8 cellular contexts compared by ENCODE assay signal in genomic region chr12:52949413-52950331, GRCh38. TPM values are rescaled to one million over a fixed set of nuclear protein-coding genes. Genes with fewer than 3 reads are reported as not detected.
DNase-seq lines count a peak whose midpoint lies in the region; ATAC-seq, FAIRE-seq and TF ChIP-seq lines count a peak whose summit lies in the region.

No MANE protein-coding gene starts in this region.

- no peaks in the 10 kb centered on the region for H3K27me3 Mint-ChIP-seq in endodermal cell (ENCODE audit: insufficient read depth)

- H3K9ac ChIP-seq in endodermal cell (ENCODE audit: extremely low read depth, low read length, poor library complexity, severe bottlenecking) (peak overlapping the region; percentile 96), mucosa of stomach (ENCODE audit: low read length) (peak overlapping the region; percentile 99)

- ATAC-seq in HG03571 (IDR thresholded peaks at IDR 0.05; ENCODE audit: unreplicated experiment) (no peak), GM21367 (IDR thresholded peaks at IDR 0.05; ENCODE audit: unreplicated experiment) (no peak)

- H3K9me3 ChIP-seq in HEK293 (ENCODE audit: control insufficient read depth, insufficient read depth, low read depth, low read length) (no peaks in the 10 kb centered on the region), endodermal cell (ENCODE audit: control insufficient read depth, low read length) (no peaks in the 10 kb centered on the region), mucosa of stomach (ENCODE audit: control insufficient read depth, low read length) (no peaks in the 10 kb centered on the region)

- DNase-seq in RCC 7860 (ENCODE audit: low spot score) (peak; percentile 94), endodermal cell (peak; percentile 92), NCI-H446 (lab: John Stamatoyannopoulos, UW) (no peak)

- TF ChIP-seq CTCF in 22Rv1 (IDR thresholded peaks at IDR 0.05) (peak; percentile 9; the same call in 1 of the 2 replicates), HEK293 (tag by site-specific recombination; IDR thresholded peaks at IDR 0.05) (peak; percentile 62; the same call in 1 of the 2 replicates), endodermal cell (conservative IDR thresholded peaks at IDR 0.05) (peak; percentile 34)

- H3K27ac ChIP-seq in 22Rv1: peak overlapping the region; percentile 99
- H3K27ac ChIP-seq in HEK293 (ENCODE audit: extremely low read depth, low read depth, low read length): peak overlapping the region; percentile 82
- H3K27ac ChIP-seq in endodermal cell (ENCODE audit: low read depth, low read length): no peak overlapping the region

- no peaks in the 10 kb centered on the region for H3K9me3 Mint-ChIP-seq in endodermal cell

- peak overlapping the region; percentile 97 for H3K27ac Mint-ChIP-seq in endodermal cell

- peak; percentile 63 for FAIRE-seq in RCC 7860 (lab: Jason Lieb, UNC)

- H3K4me3 Mint-ChIP-seq in endodermal cell: peak overlapping the region; percentile 100

- peaks cover 40% of the 10 kb centered on the region for H3K36me3 Mint-ChIP-seq in endodermal cell (ENCODE audit: low read depth)

- H3K4me3 ChIP-seq in HEK293 (ENCODE audit: low read depth, low read length) (peak overlapping the region; percentile 65), endodermal cell (ENCODE audit: low read length) (peak overlapping the region; percentile 95), mucosa of stomach (ENCODE audit: low read length) (peak overlapping the region; percentile 95)

- peaks cover 56% of the 10 kb centered on the region for H3K4me1 Mint-ChIP-seq in endodermal cell

- 2 to 8% methylated on average over 9 to 13 of the region's 13 CpGs for WGBS in endodermal cell (ENCODE audit: insufficient coverage in 1 of 2, insufficient read length in 1 of 2), 2 experiments

- H3K4me1 ChIP-seq in HEK293 (ENCODE audit: control insufficient read depth, insufficient read depth, low read length): peaks cover 7% of the 10 kb centered on the region; the same call in 1 of the 2 replicates
- peaks cover 20% of the 10 kb centered on the region for H3K4me1 ChIP-seq in endodermal cell (ENCODE audit: control insufficient read depth, insufficient read depth, low read length)
- H3K4me1 ChIP-seq in mucosa of stomach (ENCODE audit: control insufficient read depth, insufficient read depth, low read length): peaks cover 59% of the 10 kb centered on the region

- H3K36me3 ChIP-seq in HEK293 (ENCODE audit: control insufficient read depth in 2 of 2, insufficient read depth in 1 of 2, low read length in 2 of 2) (peaks cover 0 to 35% of the 10 kb centered on the region in 2 experiments; a peak in 1 of 3 replicates), endodermal cell (ENCODE audit: control insufficient read depth, insufficient read depth, low read length) (peaks cover 37% of the 10 kb centered on the region), mucosa of stomach (ENCODE audit: control insufficient read depth, insufficient read depth, low read length) (peaks cover 18% of the 10 kb centered on the region)

- no peaks in the 10 kb centered on the region for H3K27me3 ChIP-seq in endodermal cell (ENCODE audit: control insufficient read depth, insufficient read depth, low read length, poor library complexity, severe bottlenecking)
- H3K27me3 ChIP-seq in mucosa of stomach (ENCODE audit: control insufficient read depth, insufficient read depth, low read length): no peaks in the 10 kb centered on the region

- CTCF ChIA-PET in HEK293 (lab: Yijun Ruan, JAX): interaction anchor here (0.6 to 5.1 kb wide), 10 partner anchors 14 to 811 kb away, joined by 3 to 30 read pairs (median 3); partner anchors contain the start of gene KRT8

- POLR2A ChIA-PET in HEK293 (lab: Yijun Ruan, JAX): interaction anchor here (0.6 to 7.7 kb wide), 10 partner anchors 10 to 129 kb away, joined by 3 to 202 read pairs (median 6); partner anchors contain the start of genes KRT8 and SPRYD3

TF ChIP-seq in HEK293, 187 proteins besides CTCF, POLR2A, EP300 and RAD21 (continues in another document):
- TF ChIP-seq ZNF521 (tag by site-specific recombination; IDR thresholded peaks at IDR 0.05) (no peak), ZNF560 (tag by site-specific recombination; IDR thresholded peaks at IDR 0.05; ENCODE audit: borderline replicate concordance) (no peak), RBAK (tag by site-specific recombination; IDR thresholded peaks at IDR 0.05) (no peak), ZNF645 (tag by site-specific recombination; IDR thresholded peaks at IDR 0.05) (no peak), BCL11A (tag by site-specific recombination; IDR thresholded peaks at IDR 0.05; ENCODE audit: low read depth) (peak; percentile 92), BCL6B (tag by site-specific recombination; IDR thresholded peaks at IDR 0.05) (no peak)
- TF ChIP-seq, protein P1, sequence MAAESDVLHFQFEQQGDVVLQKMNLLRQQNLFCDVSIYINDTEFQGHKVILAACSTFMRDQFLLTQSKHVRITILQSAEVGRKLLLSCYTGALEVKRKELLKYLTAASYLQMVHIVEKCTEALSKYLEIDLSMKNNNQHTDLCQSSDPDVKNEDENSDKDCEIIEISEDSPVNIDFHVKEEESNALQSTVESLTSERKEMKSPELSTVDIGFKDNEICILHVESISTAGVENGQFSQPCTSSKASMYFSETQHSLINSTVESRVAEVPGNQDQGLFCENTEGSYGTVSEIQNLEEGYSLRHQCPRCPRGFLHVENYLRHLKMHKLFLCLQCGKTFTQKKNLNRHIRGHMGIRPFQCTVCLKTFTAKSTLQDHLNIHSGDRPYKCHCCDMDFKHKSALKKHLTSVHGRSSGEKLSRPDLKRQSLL (tag by site-specific recombination; IDR thresholded peaks at IDR 0.05): no peak
- TF ChIP-seq, protein P2, sequence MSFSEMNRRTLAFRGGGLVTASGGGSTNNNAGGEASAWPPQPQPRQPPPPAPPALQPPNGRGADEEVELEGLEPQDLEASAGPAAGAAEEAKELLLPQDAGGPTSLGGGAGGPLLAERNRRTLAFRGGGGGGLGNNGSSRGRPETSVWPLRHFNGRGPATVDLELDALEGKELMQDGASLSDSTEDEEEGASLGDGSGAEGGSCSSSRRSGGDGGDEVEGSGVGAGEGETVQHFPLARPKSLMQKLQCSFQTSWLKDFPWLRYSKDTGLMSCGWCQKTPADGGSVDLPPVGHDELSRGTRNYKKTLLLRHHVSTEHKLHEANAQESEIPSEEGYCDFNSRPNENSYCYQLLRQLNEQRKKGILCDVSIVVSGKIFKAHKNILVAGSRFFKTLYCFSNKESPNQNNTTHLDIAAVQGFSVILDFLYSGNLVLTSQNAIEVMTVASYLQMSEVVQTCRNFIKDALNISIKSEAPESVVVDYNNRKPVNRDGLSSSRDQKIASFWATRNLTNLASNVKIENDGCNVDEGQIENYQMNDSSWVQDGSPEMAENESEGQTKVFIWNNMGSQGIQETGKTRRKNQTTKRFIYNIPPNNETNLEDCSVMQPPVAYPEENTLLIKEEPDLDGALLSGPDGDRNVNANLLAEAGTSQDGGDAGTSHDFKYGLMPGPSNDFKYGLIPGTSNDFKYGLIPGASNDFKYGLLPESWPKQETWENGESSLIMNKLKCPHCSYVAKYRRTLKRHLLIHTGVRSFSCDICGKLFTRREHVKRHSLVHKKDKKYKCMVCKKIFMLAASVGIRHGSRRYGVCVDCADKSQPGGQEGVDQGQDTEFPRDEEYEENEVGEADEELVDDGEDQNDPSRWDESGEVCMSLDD (tag by site-specific recombination; IDR thresholded peaks at IDR 0.05): no peak
- TF ChIP-seq, protein P3, sequence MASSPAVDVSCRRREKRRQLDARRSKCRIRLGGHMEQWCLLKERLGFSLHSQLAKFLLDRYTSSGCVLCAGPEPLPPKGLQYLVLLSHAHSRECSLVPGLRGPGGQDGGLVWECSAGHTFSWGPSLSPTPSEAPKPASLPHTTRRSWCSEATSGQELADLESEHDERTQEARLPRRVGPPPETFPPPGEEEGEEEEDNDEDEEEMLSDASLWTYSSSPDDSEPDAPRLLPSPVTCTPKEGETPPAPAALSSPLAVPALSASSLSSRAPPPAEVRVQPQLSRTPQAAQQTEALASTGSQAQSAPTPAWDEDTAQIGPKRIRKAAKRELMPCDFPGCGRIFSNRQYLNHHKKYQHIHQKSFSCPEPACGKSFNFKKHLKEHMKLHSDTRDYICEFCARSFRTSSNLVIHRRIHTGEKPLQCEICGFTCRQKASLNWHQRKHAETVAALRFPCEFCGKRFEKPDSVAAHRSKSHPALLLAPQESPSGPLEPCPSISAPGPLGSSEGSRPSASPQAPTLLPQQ (tag by site-specific recombination; IDR thresholded peaks at IDR 0.05): peak; percentile 81

RNA-seq across cellular contexts. Expression of gene KRT18, which starts 0.8 kb away (rescaled TPM):
- 1,000 to 10,000 TPM in 1 of 2 donors, 100 to 1,000 TPM in 1; 858 to 1,019 TPM for total RNA-seq in endodermal cell
- 283 TPM for polyA plus RNA-seq in endodermal cell (2013, experiment 1 of 2)
- polyA plus RNA-seq in endodermal cell (2013, experiment 2 of 2): 352 TPM

RNA-seq across cellular contexts. Expression of gene KRT8, which starts 44.8 kb away (rescaled TPM):
- total RNA-seq in endodermal cell: 1,000 to 10,000 TPM; 1,663 to 1,920 TPM
- 445 TPM for polyA plus RNA-seq in endodermal cell (2013, experiment 1 of 2)
- polyA plus RNA-seq in endodermal cell (2013, experiment 2 of 2): 561 TPM

RNA-seq across cellular contexts. Expression of gene EIF4B, which starts 56.6 kb away (rescaled TPM):
- 100 to 1,000 TPM; 596 to 655 TPM for total RNA-seq in endodermal cell
- 388 TPM for polyA plus RNA-seq in endodermal cell (2013, experiment 1 of 2)
- 341 TPM for polyA plus RNA-seq in endodermal cell (2013, experiment 2 of 2)

Comparison
In these comparisons a context has a peak if more than half of its experiments do, and no peak if none do; other contexts are left out.
1. CTCF ChIP-seq: peak in every context shown above with its lines; median percentile 62 in HEK293; 34 in endodermal cell; 9 in 22Rv1.
2. DNase-seq: peak in RCC 7860 (single experiment) and endodermal cell (single experiment); none in NCI-H446 (0 of 2).
3. Peak in every context shown above with its lines, with median percentiles within 50 percentile points of each other: H3K4me3 ChIP-seq.